8 cellular contexts compared by ENCODE assay signal in genomic region chr9:128007566-128008138, GRCh38. TPM values are rescaled to one million over a fixed set of nuclear protein-coding genes. Genes with fewer than 3 reads are reported as not detected.
A peak's percentile ranks its signal among the peaks of the same experiment; 100 is the strongest.
DNase-seq lines count a peak whose midpoint lies in the region; ATAC-seq lines count a peak whose summit lies in the region.

No MANE protein-coding gene starts in this region.

- H3K27ac Mint-ChIP-seq in activated naive CD8-positive, alpha-beta T cell treated with anti-CD3 and anti-CD28 coated beads for 36 hours = peak overlapping the region; percentile 93

- H3K36me3 Mint-ChIP-seq in activated naive CD8-positive, alpha-beta T cell treated with anti-CD3 and anti-CD28 coated beads for 36 hours = peaks cover 8% of the 10 kb centered on the region

- peak; percentile 83 for DNase-seq in SW480 (ENCODE audit: low spot score)
- peak; percentile 89 for DNase-seq in activated naive CD8-positive, alpha-beta T cell treated with anti-CD3 and anti-CD28 coated beads for 36 hours
- DNase-seq in iris pigment epithelial cell (ENCODE audit: low read depth) = peak; percentile 60
- DNase-seq in stimulated activated CD4-positive, alpha-beta T cell treated with anti-CD3 and anti-CD28 coated beads, Interleukin-4, amount 100 ng/mL, for 24 hours = peak; percentile 87
- DNase-seq in NCI-H526 treated with DMSO at 0.1 percent for 48 hours (lab: John Stamatoyannopoulos, UW) = no peak

- peak; percentile 61 for ATAC-seq in GM18517 (IDR thresholded peaks at IDR 0.05; ENCODE audit: unreplicated experiment)
- ATAC-seq in HG03571 (IDR thresholded peaks at IDR 0.05; ENCODE audit: unreplicated experiment) = peak; percentile 58
- ATAC-seq in GM21528 (IDR thresholded peaks at IDR 0.05; ENCODE audit: low FRiP score, unreplicated experiment) = no peak

- H3K27me3 Mint-ChIP-seq in activated naive CD8-positive, alpha-beta T cell treated with anti-CD3 and anti-CD28 coated beads for 36 hours = no peaks in the 10 kb centered on the region

- H3K4me3 Mint-ChIP-seq in activated naive CD8-positive, alpha-beta T cell treated with anti-CD3 and anti-CD28 coated beads for 36 hours = peak overlapping the region; percentile 81

- H3K9me3 Mint-ChIP-seq in activated naive CD8-positive, alpha-beta T cell treated with anti-CD3 and anti-CD28 coated beads for 36 hours = peaks cover 6% of the 10 kb centered on the region

- H3K4me1 Mint-ChIP-seq in activated naive CD8-positive, alpha-beta T cell treated with anti-CD3 and anti-CD28 coated beads for 36 hours = peaks cover 43% of the 10 kb centered on the region

RNA-seq across cellular contexts. Expression of gene EEIG1, which starts 26.9 kb away (rescaled TPM):
- 10 to 100 TPM; 77.2 to 83.8 TPM for total RNA-seq in activated naive CD8-positive, alpha-beta T cell treated with anti-CD3 and anti-CD28 coated beads for 36 hours

RNA-seq across cellular contexts. Expression of gene NAIF1, which starts 59.5 kb away (rescaled TPM):
- 10 to 100 TPM; 11.2 to 12.0 TPM for total RNA-seq in activated naive CD8-positive, alpha-beta T cell treated with anti-CD3 and anti-CD28 coated beads for 36 hours
